In genomic region chr2:173191601-173192000, GRCh38 we compare ENCODE assay signal across 17 cellular contexts.
DNase-seq lines count a peak whose midpoint lies in the region; ATAC-seq and TF ChIP-seq lines count a peak whose summit lies in the region.
"Had no signal": no experiment of that assay in that cellular context is flagged by ENCODE, and none has a peak within 500 bp of the region (broad histone marks: within the 10 kb centered on the region; RNA-seq: fewer than 3 reads in every experiment).

No MANE protein-coding gene starts in this region.

- H3K27ac ChIP-seq in PC-9 = no peak overlapping the region
- H3K27ac ChIP-seq in psoas muscle = peak overlapping the region; percentile 63
- H3K27ac ChIP-seq: adrenal gland had no signal

- no peak overlapping the region for H3K4me3 Mint-ChIP-seq in osteocyte (ENCODE audit: unreplicated experiment)
- H3K4me3 Mint-ChIP-seq: activated B cell treated with CpG ODN at 0.5 μM for 24 hours; activated T-cell treated with anti-CD3 and anti-CD28 coated beads, Interleukin-2, amount 50 U/mL, for 24 hours; memory B cell had no signal

- intact Hi-C loops in PC-9 (cut with micrococcal nuclease; ENCODE audit: unreplicated experiment) = loop anchor here (5.0 kb wide), 1 partner anchor 114 kb away; the partner anchor contains the start of gene MAP3K20
- intact Hi-C loops in psoas muscle (cut with DNase I) = no loop called here

- TF ChIP-seq CTCF in PC-9 (conservative IDR thresholded peaks at IDR 0.05) = no peak
- no peak for TF ChIP-seq CTCF in fibroblast of pulmonary artery (IDR thresholded peaks at IDR 0.05; ENCODE audit: low read length, missing control alignments)
- no peak for TF ChIP-seq CTCF in psoas muscle (IDR thresholded peaks at IDR 0.05)
- no peak for TF ChIP-seq CTCF in osteocyte (IDR thresholded peaks at IDR 0.05)

- H3K9me3 Mint-ChIP-seq in osteocyte (ENCODE audit: unreplicated experiment) = no peaks in the 10 kb centered on the region
- H3K9me3 Mint-ChIP-seq: activated B cell treated with CpG ODN at 0.5 μM for 24 hours; activated T-cell treated with anti-CD3 and anti-CD28 coated beads, Interleukin-2, amount 50 U/mL, for 24 hours; memory B cell had no signal

- H2AFZ ChIP-seq in PC-9 = no peak overlapping the region

- no peaks in the 10 kb centered on the region for H3K27me3 Mint-ChIP-seq in osteocyte (ENCODE audit: unreplicated experiment)
- H3K27me3 Mint-ChIP-seq: activated B cell treated with CpG ODN at 0.5 μM for 24 hours, memory B cell had no signal

- H3K9me3 ChIP-seq in PC-9 (ENCODE audit: insufficient read depth, low read depth) (0 out of 2 replicates have a peak, but pooled peaks cover 4% of the 10 kb centered on the region), psoas muscle (no peaks in the 10 kb centered on the region)
- H3K9me3 ChIP-seq: adrenal gland had no signal

- no peak overlapping the region for H3K4me2 ChIP-seq in PC-9

- H3K4me3 ChIP-seq in PC-9 (no peak overlapping the region), fibroblast of pulmonary artery (replicated peaks; ENCODE audit: low read depth, low read length) (no peak overlapping the region), psoas muscle (no peak overlapping the region)
- H3K4me3 ChIP-seq: adrenal gland had no signal

- CTCF ChIA-PET in PC-9 (lab: Charles Lee) = interaction anchor here (1.2 kb wide), 1 partner anchor 18 kb away, joined by 3 read pairs; no protein-coding TSS in a partner anchor
- CTCF ChIA-PET in HEK293T (lab: Yijun Ruan, JAX) = no interaction called here

- H3K36me3 Mint-ChIP-seq in osteocyte (ENCODE audit: unreplicated experiment) = peaks cover 21% of the 10 kb centered on the region

- peaks cover 36% of the 10 kb centered on the region for H3K4me1 Mint-ChIP-seq in osteocyte (ENCODE audit: unreplicated experiment)
- H3K4me1 Mint-ChIP-seq: activated B cell treated with CpG ODN at 0.5 μM for 24 hours, memory B cell had no signal

- H3K36me3 ChIP-seq in PC-9 (ENCODE audit: low read depth) (peaks cover 14% of the 10 kb centered on the region; the same call in 1 of the 2 replicates), psoas muscle (ENCODE audit: insufficient read depth in 1 of 2, low read depth in 1 of 2) (peaks cover 0 to 60% of the 10 kb centered on the region in 2 donors)
- H3K36me3 ChIP-seq: adrenal gland had no signal

- H3K79me2 ChIP-seq in PC-9 (ENCODE audit: low read depth) = no peaks in the 10 kb centered on the region; the same call in 1 of the 2 replicates

- ATAC-seq in psoas muscle (peak; percentile 42 to 74 (median 70)), HG02938 (IDR thresholded peaks at IDR 0.05; ENCODE audit: unreplicated experiment) (no peak)

- no peaks in the 10 kb centered on the region for H3K9me2 ChIP-seq in PC-9 (ENCODE audit: insufficient read depth)

- WGBS in psoas muscle, 3 donors = 36 to 68% (median 39%) methylated on average over 3 of the region's 3 CpGs

- H3K27ac Mint-ChIP-seq in osteocyte (ENCODE audit: unreplicated experiment) = no peak overlapping the region
- H3K27ac Mint-ChIP-seq: activated B cell treated with CpG ODN at 0.5 μM for 24 hours; activated T-cell treated with anti-CD3 and anti-CD28 coated beads, Interleukin-2, amount 50 U/mL, for 24 hours; memory B cell had no signal

- POLR2A ChIA-PET in PC-9 (lab: Charles Lee; ENCODE audit: unreplicated experiment) (no interaction called here), HEK293T (lab: Yijun Ruan, JAX) (no interaction called here)

- no TSS peak for BruUV-seq in PC-9 (replicated peaks; lab: Mats Ljungman, UMichigan)

- H3F3A ChIP-seq in PC-9 (ENCODE audit: insufficient read depth, low read depth) = 0 out of 2 replicates have a peak, but pooled peaks cover 6% of the 10 kb centered on the region

- DNase-seq in EL (peak; percentile 53), PC-9 (peak; percentile 43 to 75), fibroblast of pulmonary artery (ENCODE audit: low read depth) (peak; percentile 24), psoas muscle (no peak), HEK293T (ENCODE audit: extremely low spot score) (no peak), osteocyte (ENCODE audit: extremely low spot score, unreplicated experiment) (no peak)
- no peak for DNase-seq in effector CD4-positive, alpha-beta T cell
- DNase-seq: activated B cell treated with CpG ODN at 0.5 μM for 24 hours; activated T-cell treated with anti-CD3 and anti-CD28 coated beads, Interleukin-2, amount 50 U/mL, for 24 hours; adrenal gland; AML-193; DMS53; GOT3; NCI-H446; nucleus accumbens had no signal

- H3K27me3 ChIP-seq in PC-9 (ENCODE audit: insufficient read depth, low read depth) = no peaks in the 10 kb centered on the region
- H3K27me3 ChIP-seq in psoas muscle (ENCODE audit: insufficient read depth in 3 of 3, low read length in 2 of 3) = no peaks in the 10 kb centered on the region
- H3K27me3 ChIP-seq: adrenal gland had no signal

- H3K4me1 ChIP-seq in PC-9 (replicated peaks; ENCODE audit: insufficient read depth) (peaks cover 9% of the 10 kb centered on the region; the same call in 1 of the 2 replicates), psoas muscle (peaks cover 84% of the 10 kb centered on the region)

- H4K20me1 ChIP-seq in PC-9 (ENCODE audit: insufficient read depth) = no peaks in the 10 kb centered on the region

TF ChIP-seq in HEK293T, 16 proteins besides CTCF, POLR2A, EP300 and RAD21:
- TF ChIP-seq FOXA1 (IDR thresholded peaks at IDR 0.05) = no peak
- no peak for TF ChIP-seq SP1 (IDR thresholded peaks at IDR 0.05)
- TF ChIP-seq, protein P1, sequence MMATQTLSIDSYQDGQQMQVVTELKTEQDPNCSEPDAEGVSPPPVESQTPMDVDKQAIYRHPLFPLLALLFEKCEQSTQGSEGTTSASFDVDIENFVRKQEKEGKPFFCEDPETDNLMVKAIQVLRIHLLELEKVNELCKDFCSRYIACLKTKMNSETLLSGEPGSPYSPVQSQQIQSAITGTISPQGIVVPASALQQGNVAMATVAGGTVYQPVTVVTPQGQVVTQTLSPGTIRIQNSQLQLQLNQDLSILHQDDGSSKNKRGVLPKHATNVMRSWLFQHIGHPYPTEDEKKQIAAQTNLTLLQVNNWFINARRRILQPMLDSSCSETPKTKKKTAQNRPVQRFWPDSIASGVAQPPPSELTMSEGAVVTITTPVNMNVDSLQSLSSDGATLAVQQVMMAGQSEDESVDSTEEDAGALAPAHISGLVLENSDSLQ (IDR thresholded peaks at IDR 0.05) = no peak
- no peak for TF ChIP-seq ZNF384 (IDR thresholded peaks at IDR 0.05)
- no peak for TF ChIP-seq NFRKB (IDR thresholded peaks at IDR 0.05)
- no peak for TF ChIP-seq HDGF (IDR thresholded peaks at IDR 0.05; ENCODE audit: borderline replicate concordance)
- TF ChIP-seq FOXM1 (IDR thresholded peaks at IDR 0.05; ENCODE audit: borderline replicate concordance) = no peak
- no peak for TF ChIP-seq BHLHE40 (IDR thresholded peaks at IDR 0.05; ENCODE audit: borderline replicate concordance)
- TF ChIP-seq FOXK2 (IDR thresholded peaks at IDR 0.05) = no peak
- no peak for TF ChIP-seq ELF4 (IDR thresholded peaks at IDR 0.05)
- no peak for TF ChIP-seq L3MBTL2 (conservative IDR thresholded peaks at IDR 0.05)
- TF ChIP-seq SUZ12 (IDR thresholded peaks at IDR 0.05) = no peak
- TF ChIP-seq LEF1 (IDR thresholded peaks at IDR 0.05; ENCODE audit: borderline replicate concordance) = no peak
- no peak for TF ChIP-seq ARNT (IDR thresholded peaks at IDR 0.05)

Comparison
In these comparisons a context has a peak if more than half of its experiments do, and no peak if none do; other contexts are left out.
1. DNase-seq: peak in EL (single experiment), PC-9 (2 of 2) and fibroblast of pulmonary artery (single experiment); none in psoas muscle (0 of 2), HEK293T (single experiment), osteocyte (single experiment) and effector CD4-positive, alpha-beta T cell (single experiment).